ENCODE assay signal across 24 cellular contexts in genomic region chr17:13970531-13970930, GRCh38.
A peak's percentile ranks its signal among the peaks of the same experiment; 100 is the strongest.
DNase-seq lines count a peak whose midpoint lies in the region; ATAC-seq, FAIRE-seq and TF ChIP-seq lines count a peak whose summit lies in the region.
"Had no signal": no experiment of that assay in that cellular context is flagged by ENCODE, and none has a peak within 500 bp of the region (broad histone marks: within the 10 kb centered on the region; RNA-seq: fewer than 3 reads in every experiment).

No MANE protein-coding gene starts in this region.

- peaks cover 43% of the 10 kb centered on the region for H3K4me1 Mint-ChIP-seq in GM23338
- peaks cover 51% of the 10 kb centered on the region for H3K4me1 Mint-ChIP-seq in WTC11
- peaks cover 5% of the 10 kb centered on the region for H3K4me1 Mint-ChIP-seq in T-helper 17 cell

- H3K27me3 ChIP-seq in GM23338 (ENCODE audit: insufficient read depth) (no peaks in the 10 kb centered on the region), right lobe of liver (no peaks in the 10 kb centered on the region)

- no peaks in the 10 kb centered on the region for H3K9me3 ChIP-seq in A549
- H3K9me3 ChIP-seq in right lobe of liver, result no peaks in the 10 kb centered on the region
- no peaks in the 10 kb centered on the region for H3K9me3 ChIP-seq in T-helper 17 cell (ENCODE audit: control insufficient read depth, low read length, poor library complexity, severe bottlenecking)
- H3K9me3 ChIP-seq: HAP-1 had no signal

- H3K9me2 ChIP-seq in GM23338 (ENCODE audit: insufficient read depth), result peaks cover 5% of the 10 kb centered on the region; the same call in 1 of the 2 replicates

- no peak for TF ChIP-seq CTCF in A549 (IDR thresholded peaks at IDR 0.05)
- TF ChIP-seq CTCF in GM23338 (conservative IDR thresholded peaks at IDR 0.05; ENCODE audit: low read depth in 2 of 2), result no peak
- no peak for TF ChIP-seq CTCF in WTC11 (IDR thresholded peaks at IDR 0.05)
- no peak for TF ChIP-seq CTCF in right lobe of liver (IDR thresholded peaks at IDR 0.05)

- H3K27me3 Mint-ChIP-seq in GM23338 (ENCODE audit: insufficient read depth, low read depth, poor library complexity) (no peaks in the 10 kb centered on the region), WTC11 (ENCODE audit: low read depth) (no peaks in the 10 kb centered on the region; the same call in 1 of the 2 replicates), T-helper 17 cell (no peaks in the 10 kb centered on the region)

- H3K27ac ChIP-seq in A549, result no peak overlapping the region
- H3K27ac ChIP-seq in GM23338 (ENCODE audit: low read depth), result no peak overlapping the region
- H3K27ac ChIP-seq in right lobe of liver, result no peak overlapping the region
- H3K27ac ChIP-seq: GM23248, HL-60 had no signal

- H3K36me3 Mint-ChIP-seq in GM23338 (ENCODE audit: low read depth) (no peaks in the 10 kb centered on the region), WTC11 (no peaks in the 10 kb centered on the region), T-helper 17 cell (ENCODE audit: low read depth) (peaks cover 4% of the 10 kb centered on the region)
- H3K36me3 Mint-ChIP-seq: CD8-positive, alpha-beta T cell had no signal

- H3K36me3 ChIP-seq in GM23338 (ENCODE audit: insufficient read depth), result no peaks in the 10 kb centered on the region
- no peaks in the 10 kb centered on the region for H3K36me3 ChIP-seq in right lobe of liver
- H3K36me3 ChIP-seq: HAP-1 had no signal

- H3K27ac Mint-ChIP-seq in GM23338 (peak overlapping the region; percentile 45; the same call in 1 of the 2 replicates), WTC11 (peak overlapping the region; percentile 16), T-helper 17 cell (no peak overlapping the region)
- H3K27ac Mint-ChIP-seq: CD8-positive, alpha-beta T cell had no signal

- TF ChIP-seq POLR2A in A549 (IDR thresholded peaks at IDR 0.05; ENCODE audit: low read length) (no peak), right lobe of liver (IDR thresholded peaks at IDR 0.05) (no peak), GM18505 (IDR thresholded peaks at IDR 0.05; ENCODE audit: borderline replicate concordance, extremely low read depth, insufficient read depth, insufficient read length) (no peak)

- H3K4me1 ChIP-seq in A549, result no peaks in the 10 kb centered on the region
- peaks cover 10% of the 10 kb centered on the region for H3K4me1 ChIP-seq in GM23338 (ENCODE audit: insufficient read depth)
- peaks cover 0 to 5% (median 2%) of the 10 kb centered on the region in 4 donors for H3K4me1 ChIP-seq in right lobe of liver
- H3K4me1 ChIP-seq: HAP-1 had no signal

- H2AFZ ChIP-seq in GM23338, result no peak overlapping the region
- H2AFZ ChIP-seq: GM23248 had no signal

- no peak for TF ChIP-seq RAD21 in A549 (conservative IDR thresholded peaks at IDR 0.05 in 1 of 2, IDR thresholded peaks at IDR 0.05 in 1 of 2)

- no peaks in the 10 kb centered on the region for H3K79me2 ChIP-seq in GM23338 (replicated peaks; ENCODE audit: insufficient read depth)

- no peaks in the 10 kb centered on the region for H3F3A ChIP-seq in GM23338 (replicated peaks; ENCODE audit: low read depth)

- H3K4me3 ChIP-seq in A549 (no peak overlapping the region), GM23338 (no peak overlapping the region), right lobe of liver (peak overlapping the region in 2 of 3 donors; percentile 7 to 9)
- H3K4me3 ChIP-seq: GM23248, HAP-1 had no signal

- no peaks in the 10 kb centered on the region for H4K20me1 ChIP-seq in GM23338 (replicated peaks; ENCODE audit: insufficient read depth)

- POLR2A ChIA-PET in A549 (lab: Yijun Ruan, JAX), result no interaction called here
- POLR2A ChIA-PET in WTC11 (lab: Charles Lee), result no interaction called here

- TF ChIP-seq EP300 in A549 (IDR thresholded peaks at IDR 0.05), result no peak

- CTCF ChIA-PET in A549 (lab: Yijun Ruan, JAX), result interaction anchor here (0.6 kb wide), 1 partner anchor 608 kb away, joined by 3 read pairs; no protein-coding TSS in a partner anchor
- CTCF ChIA-PET in WTC11 (lab: Charles Lee), result no interaction called here

- H3K9me3 Mint-ChIP-seq in GM23338 (no peaks in the 10 kb centered on the region), WTC11 (no peaks in the 10 kb centered on the region)
- H3K9me3 Mint-ChIP-seq: CD8-positive, alpha-beta T cell had no signal

- DNase-seq in A549 (ENCODE audit: low read depth in 1 of 2, low spot score in 1 of 2), result no peak
- no peak for DNase-seq in GM23338 (ENCODE audit: low spot score)
- no peak for DNase-seq in WTC11 (ENCODE audit: low spot score)
- no peak for DNase-seq in right lobe of liver
- no peak for DNase-seq in stimulated activated CD4-positive, alpha-beta T cell treated with anti-CD3 and anti-CD28 coated beads, Interleukin-4, amount 100 ng/mL, for 4 hours
- no peak for DNase-seq in T-helper 17 cell
- no peak for DNase-seq in DMS153 treated with DMSO at 0.1 percent for 48 hours (lab: John Stamatoyannopoulos, UW; ENCODE audit: unreplicated experiment)
- DNase-seq: C1 segment of cervical spinal cord; CD8-positive, alpha-beta T cell; DMS79; GM23248; KBM-7; NCI-H1092; NCI-H146; NCI-H2029 treated with DMSO at 0.1 percent for 48 hours; NCI-H226; NCI-H510A treated with DMSO at 0.1 percent for 48 hours; NCI-H748 treated with DMSO at 0.1 percent for 48 hours; SIG-M5 had no signal

- WGBS in A549 (ENCODE audit: missing lambda C conversion rate), result 61% methylated on average over 5 of the region's 5 CpGs
- WGBS in right lobe of liver (ENCODE audit: insufficient coverage, low coverage, low lambda C conversion rate, missing lambda C conversion rate), result 95% methylated on average over 5 of the region's 5 CpGs

- no peak overlapping the region for H3K4me3 Mint-ChIP-seq in GM23338
- 0 out of 2 replicates have a peak overlapping the region, but pooled peaks have one; percentile 7 for H3K4me3 Mint-ChIP-seq in WTC11
- H3K4me3 Mint-ChIP-seq in T-helper 17 cell, result no peak overlapping the region
- H3K4me3 Mint-ChIP-seq: CD8-positive, alpha-beta T cell had no signal

- intact Hi-C loops in right lobe of liver (cut with DNase I), result no loop called here

- H3K4me2 ChIP-seq in A549, result peak overlapping the region; percentile 32; the same call in 2 of the 3 replicates
- H3K4me2 ChIP-seq in GM23338, result no peak overlapping the region

- FAIRE-seq in A549 (lab: Jason Lieb, UNC), result no peak
- FAIRE-seq: A204.1 had no signal

- ATAC-seq in A549 (no peak), GM23338 (no peak), WTC11 (no peak), right lobe of liver (peak in 2 of 4 donors; percentile 57 to 61), GM18505 (IDR thresholded peaks at IDR 0.05; ENCODE audit: unreplicated experiment) (no peak), T-helper 17 cell (no peak)
- ATAC-seq: CD8-positive, alpha-beta T cell; Panc1 had no signal

TF ChIP-seq in A549, 52 proteins besides CTCF, POLR2A, EP300 and RAD21 (continues in another document):
- TF ChIP-seq CHD2 (IDR thresholded peaks at IDR 0.05; ENCODE audit: low read length, partially characterized antibody), result no peak
- no peak for TF ChIP-seq CHD4 (IDR thresholded peaks at IDR 0.05; ENCODE audit: borderline replicate concordance)
- no peak for TF ChIP-seq POLR2AphosphoS2 (conservative IDR thresholded peaks at IDR 0.05; ENCODE audit: low read length)
- no peak for TF ChIP-seq RNF2 (IDR thresholded peaks at IDR 0.05; ENCODE audit: borderline replicate concordance, low read depth)
- no peak for TF ChIP-seq NPAS2 (CRISPR knock-in tag; IDR thresholded peaks at IDR 0.05; ENCODE audit: borderline replicate concordance)
- TF ChIP-seq, protein P1, sequence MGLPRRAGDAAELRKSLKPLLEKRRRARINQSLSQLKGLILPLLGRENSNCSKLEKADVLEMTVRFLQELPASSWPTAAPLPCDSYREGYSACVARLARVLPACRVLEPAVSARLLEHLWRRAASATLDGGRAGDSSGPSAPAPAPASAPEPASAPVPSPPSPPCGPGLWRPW (IDR thresholded peaks at IDR 0.05), result no peak
- TF ChIP-seq GATA3 (IDR thresholded peaks at IDR 0.05; ENCODE audit: borderline replicate concordance), result no peak
- TF ChIP-seq HOXA7 (CRISPR knock-in tag; IDR thresholded peaks at IDR 0.05), result no peak
- no peak for TF ChIP-seq HOXB13 (CRISPR knock-in tag; IDR thresholded peaks at IDR 0.05; ENCODE audit: low read depth)
- no peak for TF ChIP-seq TP53 (CRISPR knock-in tag; IDR thresholded peaks at IDR 0.05)

TF ChIP-seq in GM23338, 12 proteins besides CTCF, POLR2A, EP300 and RAD21 (continues in another document):
- TF ChIP-seq JUNB (IDR thresholded peaks at IDR 0.05; ENCODE audit: unreplicated experiment) (no peak), ZNF114 (CRISPR knock-in tag; IDR thresholded peaks at IDR 0.05) (no peak), NANOG (IDR thresholded peaks at IDR 0.05; ENCODE audit: borderline replicate concordance) (no peak), ZNF331 (CRISPR knock-in tag; IDR thresholded peaks at IDR 0.05; ENCODE audit: low read depth) (no peak), CREB1 (CRISPR knock-in tag; IDR thresholded peaks at IDR 0.05; ENCODE audit: low read depth) (no peak)

TF ChIP-seq in WTC11, 78 proteins besides CTCF, POLR2A, EP300 and RAD21 (continues in another document):
- TF ChIP-seq SP1 (CRISPR knock-in tag; conservative IDR thresholded peaks at IDR 0.05) (no peak), JUN (CRISPR knock-in tag; IDR thresholded peaks at IDR 0.05) (no peak), EMX1 (CRISPR knock-in tag; IDR thresholded peaks at IDR 0.05) (no peak), PREB (CRISPR knock-in tag; IDR thresholded peaks at IDR 0.05; ENCODE audit: borderline replicate concordance) (no peak), ATF1 (CRISPR knock-in tag; IDR thresholded peaks at IDR 0.05) (no peak), NFATC4 (CRISPR knock-in tag; IDR thresholded peaks at IDR 0.05) (no peak), PRRX2 (CRISPR knock-in tag; IDR thresholded peaks at IDR 0.05) (no peak)
- TF ChIP-seq, protein P2, sequence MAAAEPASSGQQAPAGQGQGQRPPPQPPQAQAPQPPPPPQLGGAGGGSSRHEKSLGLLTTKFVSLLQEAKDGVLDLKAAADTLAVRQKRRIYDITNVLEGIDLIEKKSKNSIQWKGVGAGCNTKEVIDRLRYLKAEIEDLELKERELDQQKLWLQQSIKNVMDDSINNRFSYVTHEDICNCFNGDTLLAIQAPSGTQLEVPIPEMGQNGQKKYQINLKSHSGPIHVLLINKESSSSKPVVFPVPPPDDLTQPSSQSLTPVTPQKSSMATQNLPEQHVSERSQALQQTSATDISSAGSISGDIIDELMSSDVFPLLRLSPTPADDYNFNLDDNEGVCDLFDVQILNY (CRISPR knock-in tag; IDR thresholded peaks at IDR 0.05), result no peak

Comparison
In these comparisons a context has a peak if more than half of its experiments do, and no peak if none do; other contexts are left out.
1. H3K4me3 ChIP-seq: peak in right lobe of liver (2 of 3); none in A549 (single experiment) and GM23338 (single experiment).